In the genomic region with DNA sequence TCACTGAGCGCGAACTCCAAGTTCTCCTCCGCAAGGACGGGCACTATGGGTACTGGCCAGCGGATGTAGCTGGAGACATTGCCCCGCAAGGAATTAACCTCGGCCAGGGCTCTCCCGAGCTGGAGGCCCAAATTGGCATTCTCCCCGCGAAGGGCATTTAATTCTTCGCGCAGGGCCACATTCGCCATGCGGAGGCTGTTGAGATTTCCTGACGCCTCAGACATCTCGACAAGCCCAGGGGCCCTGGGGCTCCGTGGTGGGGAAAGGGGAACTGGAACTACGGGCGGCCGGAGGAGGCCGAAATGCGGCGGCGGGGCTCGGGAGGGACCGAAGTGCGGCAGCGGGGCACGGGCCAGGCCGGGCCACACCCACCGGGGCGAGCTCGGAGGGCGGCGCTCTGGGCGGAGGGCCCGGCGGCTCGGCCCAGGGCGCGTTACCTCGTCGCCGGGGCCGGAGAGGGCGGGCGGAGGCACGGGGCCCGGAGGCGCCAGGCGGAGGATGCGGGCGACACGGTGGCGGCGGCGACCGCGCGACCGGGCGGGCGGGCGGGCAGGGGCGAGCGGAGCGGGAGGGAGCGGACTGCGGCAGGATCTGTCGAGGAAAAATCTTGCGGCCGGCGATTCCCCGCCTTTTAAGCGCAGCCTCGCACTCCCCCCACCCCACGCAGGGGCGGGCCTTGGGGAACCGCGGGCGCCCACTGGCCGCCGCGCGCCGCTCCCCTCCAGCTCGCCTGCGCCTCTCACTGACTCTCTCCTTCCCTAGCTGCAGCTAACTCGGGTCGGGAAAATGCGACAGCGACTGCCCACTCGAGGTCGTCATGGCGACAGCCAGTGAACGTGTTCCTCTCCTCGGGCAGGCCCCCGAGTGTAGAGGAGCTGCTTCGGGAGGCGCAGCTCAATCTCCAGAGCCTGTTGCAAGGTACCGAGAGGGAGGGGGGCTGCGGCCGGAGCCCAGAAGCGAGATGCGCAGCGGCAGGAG, we compare ENCODE assay signal across 8 cellular contexts. TPM values are rescaled to one million over a fixed set of nuclear protein-coding genes. Genes with fewer than 3 reads are reported as not detected.
DNase-seq lines count a peak whose midpoint lies in the region; ATAC-seq and TF ChIP-seq lines count a peak whose summit lies in the region.

TSS of gene RTL5 (minus strand) at position 599 of the 978 bp plus-strand sequence.

- no peak within 1 kb of the TSS for H3K27ac Mint-ChIP-seq in activated naive CD4-positive, alpha-beta T cell treated with anti-CD3 and anti-CD28 coated beads, Interleukin-2, amount 50 U/mL, for 72 hours

- H3K9me3 Mint-ChIP-seq in activated naive CD4-positive, alpha-beta T cell treated with anti-CD3 and anti-CD28 coated beads, Interleukin-2, amount 50 U/mL, for 72 hours = no peaks in the 10 kb centered on the region

- DNase-seq in BE2C (peak; percentile 90), KBM-7 (peak; percentile 79), SHP77 (lab: John Stamatoyannopoulos, UW) (peak; percentile 78 to 82), germinal center (ENCODE audit: low spot score) (peak; percentile 23), superior temporal gyrus (ENCODE audit: extremely low spot score) (peak; percentile 82)
- DNase-seq in activated naive CD4-positive, alpha-beta T cell treated with anti-CD3 and anti-CD28 coated beads, Interleukin-2, amount 50 U/mL, for 72 hours (ENCODE audit: low spot score in 2 of 2) = peak in 1 of 2 donors; percentile 8

- TF ChIP-seq CTCF in BE2C (IDR thresholded peaks at IDR 0.05; ENCODE audit: low read depth, low read length) (no peak), neutrophil (IDR thresholded peaks at IDR 0.05) (no peak)

- peaks cover 18% of the 10 kb centered on the region for H3K4me1 ChIP-seq in BE2C
- peaks cover 23 to 25% of the 10 kb centered on the region in 2 experiments for H3K4me1 ChIP-seq in neutrophil (ENCODE audit: control insufficient read depth in 1 of 2, insufficient read depth in 1 of 2, low read depth in 1 of 2, low read length in 1 of 2)

- peaks cover 50% of the 10 kb centered on the region for H3K36me3 ChIP-seq in BE2C
- H3K36me3 ChIP-seq in neutrophil = peaks cover 73% of the 10 kb centered on the region

- H3K27ac ChIP-seq in neutrophil = peak within 1 kb of the TSS; percentile 8

- H3K9me3 ChIP-seq in BE2C (no peaks in the 10 kb centered on the region), neutrophil (no peaks in the 10 kb centered on the region)

- no peaks in the 10 kb centered on the region for H3K36me3 Mint-ChIP-seq in activated naive CD4-positive, alpha-beta T cell treated with anti-CD3 and anti-CD28 coated beads, Interleukin-2, amount 50 U/mL, for 72 hours

- H3K4me3 ChIP-seq in BE2C (ENCODE audit: low read depth, low read length) (peak within 1 kb of the TSS; percentile 74), neutrophil (ENCODE audit: low read depth in 1 of 2, low read length in 1 of 2) (peak within 1 kb of the TSS; percentile 35 to 50)

- H3K27me3 ChIP-seq in BE2C (no peaks in the 10 kb centered on the region), neutrophil (peaks cover 27% of the 10 kb centered on the region)

- in situ Hi-C loops in KBM-7 (cut with MboI; ENCODE audit: low pct_unique_long_range_greater_than_20kb, low sequenced_read_pairs) = no loop called here

- peak; percentile 71 for ATAC-seq in GM19455 (IDR thresholded peaks at IDR 0.05; ENCODE audit: unreplicated experiment)
- ATAC-seq in activated naive CD4-positive, alpha-beta T cell treated with anti-CD3 and anti-CD28 coated beads, Interleukin-2, amount 50 U/mL, for 72 hours = peak; percentile 55 to 77

RNA-seq across cellular contexts. Expression of gene RTL5, which starts in this region (rescaled TPM):
- 64.3 TPM for polyA plus RNA-seq in BE2C (2012; ENCODE audit: insufficient read depth, insufficient read length, low read depth)
- total RNA-seq in activated naive CD4-positive, alpha-beta T cell treated with anti-CD3 and anti-CD28 coated beads, Interleukin-2, amount 50 U/mL, for 72 hours = under 1 TPM; 0.11 to 0.12 TPM

Comparison
In these comparisons a context has a peak if more than half of its experiments do, and no peak if none do; other contexts are left out.
1. Peak in ATAC-seq in activated naive CD4-positive, alpha-beta T cell treated with anti-CD3 and anti-CD28 coated beads, Interleukin-2, amount 50 U/mL, for 72 hours; RNA of the gene not detected or under 1 TPM.